In the genomic region with DNA sequence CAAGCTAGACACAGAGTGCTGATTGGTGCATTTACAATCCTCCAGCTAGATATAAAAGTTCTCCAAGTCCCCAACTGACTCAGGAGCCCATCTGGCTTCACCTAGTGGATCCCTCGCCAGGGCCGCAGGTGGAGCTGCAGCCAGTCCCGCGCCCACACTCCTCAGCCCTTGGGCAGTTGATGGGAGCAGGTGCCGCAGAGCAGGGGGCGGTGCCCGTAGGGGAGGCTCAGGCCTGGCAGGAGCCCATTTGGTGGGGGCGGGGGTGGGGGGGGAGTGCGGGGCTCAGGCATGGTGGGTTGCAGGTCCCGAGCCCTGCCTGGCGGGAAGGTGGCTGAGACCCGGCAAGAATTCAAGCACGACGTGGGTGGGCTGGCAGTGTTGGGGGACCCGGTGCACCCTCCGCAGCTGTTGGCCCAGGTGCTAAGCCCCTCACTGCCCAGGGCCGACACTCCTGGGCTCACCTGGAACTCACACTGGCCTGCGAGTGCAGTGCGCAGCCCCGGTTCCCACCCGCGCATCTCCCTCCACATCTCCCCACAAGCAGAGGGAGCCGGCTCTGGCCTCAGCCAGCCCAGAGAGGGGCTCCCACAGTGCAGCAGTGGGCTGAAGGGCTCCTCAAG, we compare ENCODE assay signal across 24 cellular contexts.
A peak's percentile ranks its signal among the peaks of the same experiment; 100 is the strongest.
DNase-seq lines count a peak whose midpoint lies in the region; ATAC-seq and TF ChIP-seq lines count a peak whose summit lies in the region.
"Had no signal": no experiment of that assay in that cellular context is flagged by ENCODE, and none has a peak within 500 bp of the region (broad histone marks: within the 10 kb centered on the region; RNA-seq: fewer than 3 reads in every experiment).

No MANE protein-coding gene starts in this region.

- H3K4me1 ChIP-seq in spleen = no peaks in the 10 kb centered on the region

- peaks cover 7% of the 10 kb centered on the region for H3K9me3 ChIP-seq in KOPT-K1 (ENCODE audit: insufficient read depth, low read length, poor library complexity, severe bottlenecking)
- peaks cover 0 to 9% (median 6%) of the 10 kb centered on the region in 8 donors for H3K9me3 ChIP-seq in spleen
- H3K9me3 ChIP-seq: SK-N-SH had no signal

- TF ChIP-seq POLR2A in spleen (IDR thresholded peaks at IDR 0.05) = no peak

- peaks cover 5% of the 10 kb centered on the region for H3K9me3 Mint-ChIP-seq in activated naive CD8-positive, alpha-beta T cell (ENCODE audit: low read depth)
- H3K9me3 Mint-ChIP-seq in activated naive CD8-positive, alpha-beta T cell treated with anti-CD3 and anti-CD28 coated beads, Interleukin-2, amount 50 U/mL, for 24 hours = peaks cover 7% of the 10 kb centered on the region
- H3K9me3 Mint-ChIP-seq in activated T-helper 2 cell treated with anti-CD3 and anti-CD28 coated beads, Interferon-gamma antibody, Interleukin-2, Interleukin-4, amounts not matched to agents 10 μg/mL and 5 μg/mL and 100 μg/mL, durations not matched to agents 14 hours and 24 hours and 36 hours = peaks cover 21% of the 10 kb centered on the region

- peaks cover 11% of the 10 kb centered on the region for H3K36me3 Mint-ChIP-seq in activated naive CD8-positive, alpha-beta T cell
- H3K36me3 Mint-ChIP-seq in activated naive CD8-positive, alpha-beta T cell treated with anti-CD3 and anti-CD28 coated beads, Interleukin-2, amount 50 U/mL, for 24 hours (ENCODE audit: low read depth) = peaks cover 20% of the 10 kb centered on the region
- H3K36me3 Mint-ChIP-seq in activated T-helper 2 cell treated with anti-CD3 and anti-CD28 coated beads, Interferon-gamma antibody, Interleukin-2, Interleukin-4, amounts not matched to agents 10 μg/mL and 5 μg/mL and 100 μg/mL, durations not matched to agents 14 hours and 24 hours and 36 hours (ENCODE audit: low read depth) = peaks cover 52% of the 10 kb centered on the region

- H3K27ac ChIP-seq in KOPT-K1 (ENCODE audit: low read depth, low read length, poor library complexity, severe bottlenecking) = peak overlapping the region; percentile 54
- no peak overlapping the region for H3K27ac ChIP-seq in spleen

- H3K27ac Mint-ChIP-seq in activated naive CD8-positive, alpha-beta T cell = peak overlapping the region; percentile 76
- H3K27ac Mint-ChIP-seq in activated naive CD8-positive, alpha-beta T cell treated with anti-CD3 and anti-CD28 coated beads, Interleukin-2, amount 50 U/mL, for 24 hours = no peak overlapping the region
- H3K27ac Mint-ChIP-seq in activated T-helper 2 cell treated with anti-CD3 and anti-CD28 coated beads, Interferon-gamma antibody, Interleukin-2, Interleukin-4, amounts not matched to agents 10 μg/mL and 5 μg/mL and 100 μg/mL, durations not matched to agents 14 hours and 24 hours and 36 hours = peak overlapping the region; percentile 53

- no peak overlapping the region for H3K4me3 ChIP-seq in spleen

- no peak for DNase-seq in activated naive CD8-positive, alpha-beta T cell treated with anti-CD3 and anti-CD28 coated beads, Interleukin-2, amount 50 U/mL, for 24 hours
- no peak for DNase-seq in activated T-helper 2 cell treated with anti-CD3 and anti-CD28 coated beads, Interferon-gamma antibody, Interleukin-2, Interleukin-4, amounts not matched to agents 10 μg/mL and 5 μg/mL and 100 μg/mL, durations not matched to agents 14 hours and 24 hours and 36 hours (ENCODE audit: low spot score)
- DNase-seq in spleen = peak; percentile 60
- no peak for DNase-seq in NCI-H69 (lab: John Stamatoyannopoulos, UW)
- no peak for DNase-seq in NCI-H146 (lab: John Stamatoyannopoulos, UW)
- DNase-seq: C1 segment of cervical spinal cord; Calu3; DMS79 treated with DMSO at 0.1 percent for 48 hours; GF-D8; Karpas-422; NCI-H1092; NCI-H1417 treated with DMSO at 0.1 percent for 48 hours; NCI-H187; NCI-H2171 treated with DMSO at 0.1 percent for 48 hours; NCI-H345; NCI-H510A treated with DMSO at 0.1 percent for 48 hours; NCI-H748 treated with DMSO at 0.1 percent for 48 hours; NK-92 treated with Interleukin-12 subunit alpha and Interleukin-12 subunit beta, amount 100 ng/mL, for 24 hours; PC-3; SK-N-SH had no signal

- TF ChIP-seq CTCF in spleen (IDR thresholded peaks at IDR 0.05 in 8 of 11, conservative IDR thresholded peaks at IDR 0.05 in 3 of 11) = no peak

- H3K4me3 Mint-ChIP-seq in activated naive CD8-positive, alpha-beta T cell = no peak overlapping the region
- H3K4me3 Mint-ChIP-seq in activated naive CD8-positive, alpha-beta T cell treated with anti-CD3 and anti-CD28 coated beads, Interleukin-2, amount 50 U/mL, for 24 hours = no peak overlapping the region
- H3K4me3 Mint-ChIP-seq in activated T-helper 2 cell treated with anti-CD3 and anti-CD28 coated beads, Interferon-gamma antibody, Interleukin-2, Interleukin-4, amounts not matched to agents 10 μg/mL and 5 μg/mL and 100 μg/mL, durations not matched to agents 14 hours and 24 hours and 36 hours (ENCODE audit: low read depth) = peak overlapping the region; percentile 67

- no peaks in the 10 kb centered on the region for H3K27me3 ChIP-seq in spleen (replicated peaks in 1 of 7)

- intact Hi-C loops in activated T-helper 2 cell treated with anti-CD3 and anti-CD28 coated beads, Interferon-gamma antibody, Interleukin-2, Interleukin-4, amounts not matched to agents 10 μg/mL and 5 μg/mL and 100 μg/mL, durations not matched to agents 14 hours and 24 hours and 36 hours (cut with micrococcal nuclease) = no loop called here
- intact Hi-C loops in spleen (cut with DNase I; ENCODE audit: low total_unique reads) = no loop called here

- no peaks in the 10 kb centered on the region for H3K36me3 ChIP-seq in KOPT-K1 (ENCODE audit: insufficient read depth, low read length)
- H3K36me3 ChIP-seq in spleen = peaks cover 0 to 72% (median 10%) of the 10 kb centered on the region in 6 donors

- peaks cover 13% of the 10 kb centered on the region for H3K4me1 Mint-ChIP-seq in activated naive CD8-positive, alpha-beta T cell (ENCODE audit: low read depth)
- peaks cover 13% of the 10 kb centered on the region for H3K4me1 Mint-ChIP-seq in activated naive CD8-positive, alpha-beta T cell treated with anti-CD3 and anti-CD28 coated beads, Interleukin-2, amount 50 U/mL, for 24 hours
- H3K4me1 Mint-ChIP-seq in activated T-helper 2 cell treated with anti-CD3 and anti-CD28 coated beads, Interferon-gamma antibody, Interleukin-2, Interleukin-4, amounts not matched to agents 10 μg/mL and 5 μg/mL and 100 μg/mL, durations not matched to agents 14 hours and 24 hours and 36 hours (ENCODE audit: low read depth) = peaks cover 14% of the 10 kb centered on the region

- no peak for ATAC-seq in activated naive CD8-positive, alpha-beta T cell treated with anti-CD3 and anti-CD28 coated beads, Interleukin-2, amount 50 U/mL, for 24 hours
- ATAC-seq: HCT116, PC-3 had no signal

- no peaks in the 10 kb centered on the region for H3K27me3 Mint-ChIP-seq in activated naive CD8-positive, alpha-beta T cell
- no peaks in the 10 kb centered on the region for H3K27me3 Mint-ChIP-seq in activated naive CD8-positive, alpha-beta T cell treated with anti-CD3 and anti-CD28 coated beads, Interleukin-2, amount 50 U/mL, for 24 hours
- no peaks in the 10 kb centered on the region for H3K27me3 Mint-ChIP-seq in activated T-helper 2 cell treated with anti-CD3 and anti-CD28 coated beads, Interferon-gamma antibody, Interleukin-2, Interleukin-4, amounts not matched to agents 10 μg/mL and 5 μg/mL and 100 μg/mL, durations not matched to agents 14 hours and 24 hours and 36 hours (ENCODE audit: low read depth)
- H3K27me3 Mint-ChIP-seq: IgD-negative memory B cell had no signal

- WGBS in spleen, 5 donors = 92 to 97% (median 97%) methylated on average over 11 to 23 of the region's 23 CpGs
